1 cellular context compared by ENCODE assay signal in the genomic region with DNA sequence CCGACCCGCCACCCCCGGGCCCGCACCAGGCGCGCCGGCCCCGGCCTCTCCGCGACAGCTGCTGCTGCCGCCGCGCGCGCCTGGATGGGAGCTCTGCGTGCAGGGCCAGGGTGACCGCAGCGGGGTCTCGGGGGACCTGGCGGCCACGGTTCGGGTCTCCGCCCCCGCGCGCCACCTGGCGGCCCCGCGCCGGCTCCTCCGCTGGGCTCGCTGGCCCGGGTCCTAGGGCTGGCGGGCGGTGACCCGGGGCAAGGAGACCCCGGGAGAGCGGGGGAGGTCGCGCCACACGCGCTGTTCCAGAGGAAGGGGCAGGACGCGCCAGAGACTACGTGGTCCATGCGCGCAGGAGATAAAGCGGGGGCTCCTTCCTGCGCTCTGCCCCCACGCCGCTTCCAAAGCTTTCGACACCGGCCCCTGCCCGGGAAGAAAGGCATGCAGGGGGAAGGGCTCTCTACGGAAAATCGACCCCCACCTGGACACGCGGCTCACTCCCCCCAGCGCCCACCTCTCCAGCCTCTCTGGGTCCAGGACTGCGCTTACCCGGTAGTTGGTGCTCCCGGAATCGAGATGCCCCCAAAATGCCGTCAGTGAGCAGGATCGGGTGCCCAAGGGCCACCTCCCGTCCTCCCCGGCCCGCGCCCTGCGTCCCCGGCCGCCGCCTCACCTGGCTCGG.
TF ChIP-seq lines count a peak whose summit lies in the region.

No MANE protein-coding gene starts in this region.

TF ChIP-seq in HepG2, 621 proteins besides CTCF, POLR2A, EP300 and RAD21 (continued from another document and continues in another):
- TF ChIP-seq ZNF629 (CRISPR knock-in tag; conservative IDR thresholded peaks at IDR 0.05): 0 out of 2 replicates have a peak, but pooled peaks have one; percentile 3
- TF ChIP-seq GABPB1 (CRISPR knock-in tag; IDR thresholded peaks at IDR 0.05): no peak
- no peak; the same call in 1 of the 2 replicates for TF ChIP-seq ZNF564 (CRISPR knock-in tag; IDR thresholded peaks at IDR 0.05)
- no peak for TF ChIP-seq PRPF4 (IDR thresholded peaks at IDR 0.05; ENCODE audit: low read depth, low read length, poor library complexity, severe bottlenecking)
- TF ChIP-seq RBAK (CRISPR knock-in tag; IDR thresholded peaks at IDR 0.05): peak; percentile 39; the same call in 1 of the 2 replicates
- TF ChIP-seq, protein P1, sequence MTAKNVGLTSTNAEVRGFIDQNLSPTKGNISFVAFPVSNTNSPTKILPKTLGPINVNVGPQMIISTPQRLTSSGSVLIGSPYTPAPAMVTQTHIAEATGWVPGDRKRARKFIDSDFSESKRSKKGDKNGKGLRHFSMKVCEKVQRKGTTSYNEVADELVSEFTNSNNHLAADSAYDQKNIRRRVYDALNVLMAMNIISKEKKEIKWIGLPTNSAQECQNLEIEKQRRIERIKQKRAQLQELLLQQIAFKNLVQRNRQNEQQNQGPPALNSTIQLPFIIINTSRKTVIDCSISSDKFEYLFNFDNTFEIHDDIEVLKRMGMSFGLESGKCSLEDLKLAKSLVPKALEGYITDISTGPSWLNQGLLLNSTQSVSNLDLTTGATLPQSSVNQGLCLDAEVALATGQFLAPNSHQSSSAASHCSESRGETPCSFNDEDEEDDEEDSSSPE (CRISPR knock-in tag; IDR thresholded peaks at IDR 0.05): peak; percentile 33; the same call in 1 of the 2 replicates
- TF ChIP-seq BCL6 (CRISPR knock-in tag; IDR thresholded peaks at IDR 0.05): 0 out of 2 replicates have a peak, but pooled peaks have one; percentile 25
- TF ChIP-seq, protein P2, sequence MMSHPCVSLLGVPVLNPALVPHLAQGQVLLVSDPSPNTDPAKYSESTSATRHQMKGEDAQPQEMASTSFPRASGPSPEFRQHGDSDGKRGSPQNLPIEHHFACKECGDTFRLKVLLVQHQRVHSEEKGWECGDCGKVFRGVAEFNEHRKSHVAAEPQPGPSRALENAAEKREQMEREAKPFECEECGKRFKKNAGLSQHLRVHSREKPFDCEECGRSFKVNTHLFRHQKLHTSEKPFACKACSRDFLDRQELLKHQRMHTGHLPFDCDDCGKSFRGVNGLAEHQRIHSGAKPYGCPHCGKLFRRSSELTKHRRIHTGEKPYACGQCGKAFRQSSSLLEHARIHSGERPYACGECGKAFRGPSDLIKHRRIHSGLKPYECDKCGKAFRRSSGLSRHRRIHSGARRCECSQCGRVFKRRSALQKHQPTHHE (CRISPR knock-in tag; IDR thresholded peaks at IDR 0.05; ENCODE audit: borderline replicate concordance): 0 out of 2 replicates have a peak, but pooled peaks have one; percentile 58
- 0 out of 2 replicates have a peak, but pooled peaks have one; percentile 9 for TF ChIP-seq GATA4 (IDR thresholded peaks at IDR 0.05; ENCODE audit: borderline replicate concordance, low read depth)
- TF ChIP-seq, protein P3, sequence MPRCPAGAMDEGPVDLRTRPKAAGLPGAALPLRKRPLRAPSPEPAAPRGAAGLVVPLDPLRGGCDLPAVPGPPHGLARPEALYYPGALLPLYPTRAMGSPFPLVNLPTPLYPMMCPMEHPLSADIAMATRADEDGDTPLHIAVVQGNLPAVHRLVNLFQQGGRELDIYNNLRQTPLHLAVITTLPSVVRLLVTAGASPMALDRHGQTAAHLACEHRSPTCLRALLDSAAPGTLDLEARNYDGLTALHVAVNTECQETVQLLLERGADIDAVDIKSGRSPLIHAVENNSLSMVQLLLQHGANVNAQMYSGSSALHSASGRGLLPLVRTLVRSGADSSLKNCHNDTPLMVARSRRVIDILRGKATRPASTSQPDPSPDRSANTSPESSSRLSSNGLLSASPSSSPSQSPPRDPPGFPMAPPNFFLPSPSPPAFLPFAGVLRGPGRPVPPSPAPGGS (CRISPR knock-in tag; IDR thresholded peaks at IDR 0.05): peak; percentile 54; the same call in 1 of the 2 replicates
- TF ChIP-seq ZFP36L1 (CRISPR knock-in tag; IDR thresholded peaks at IDR 0.05): 0 out of 2 replicates have a peak, but pooled peaks have one; percentile 39
- peak; percentile 57 for TF ChIP-seq ZNF768 (CRISPR knock-in tag; IDR thresholded peaks at IDR 0.05)
- TF ChIP-seq, protein P4, sequence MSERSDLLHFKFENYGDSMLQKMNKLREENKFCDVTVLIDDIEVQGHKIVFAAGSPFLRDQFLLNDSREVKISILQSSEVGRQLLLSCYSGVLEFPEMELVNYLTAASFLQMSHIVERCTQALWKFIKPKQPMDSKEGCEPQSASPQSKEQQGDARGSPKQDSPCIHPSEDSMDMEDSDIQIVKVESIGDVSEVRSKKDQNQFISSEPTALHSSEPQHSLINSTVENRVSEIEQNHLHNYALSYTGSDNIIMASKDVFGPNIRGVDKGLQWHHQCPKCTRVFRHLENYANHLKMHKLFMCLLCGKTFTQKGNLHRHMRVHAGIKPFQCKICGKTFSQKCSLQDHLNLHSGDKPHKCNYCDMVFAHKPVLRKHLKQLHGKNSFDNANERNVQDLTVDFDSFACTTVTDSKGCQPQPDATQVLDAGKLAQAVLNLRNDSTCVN (CRISPR knock-in tag; IDR thresholded peaks at IDR 0.05; ENCODE audit: borderline replicate concordance): no peak
- TF ChIP-seq RARA (CRISPR knock-in tag; IDR thresholded peaks at IDR 0.05): 0 out of 2 replicates have a peak, but pooled peaks have one; percentile 16
- TF ChIP-seq ZBTB7B (CRISPR knock-in tag; IDR thresholded peaks at IDR 0.05): peak; percentile 50
- 0 out of 2 replicates have a peak, but pooled peaks have one; percentile 24 for TF ChIP-seq ZNF441 (CRISPR knock-in tag; IDR thresholded peaks at IDR 0.05; ENCODE audit: borderline replicate concordance)
- TF ChIP-seq, protein P5, sequence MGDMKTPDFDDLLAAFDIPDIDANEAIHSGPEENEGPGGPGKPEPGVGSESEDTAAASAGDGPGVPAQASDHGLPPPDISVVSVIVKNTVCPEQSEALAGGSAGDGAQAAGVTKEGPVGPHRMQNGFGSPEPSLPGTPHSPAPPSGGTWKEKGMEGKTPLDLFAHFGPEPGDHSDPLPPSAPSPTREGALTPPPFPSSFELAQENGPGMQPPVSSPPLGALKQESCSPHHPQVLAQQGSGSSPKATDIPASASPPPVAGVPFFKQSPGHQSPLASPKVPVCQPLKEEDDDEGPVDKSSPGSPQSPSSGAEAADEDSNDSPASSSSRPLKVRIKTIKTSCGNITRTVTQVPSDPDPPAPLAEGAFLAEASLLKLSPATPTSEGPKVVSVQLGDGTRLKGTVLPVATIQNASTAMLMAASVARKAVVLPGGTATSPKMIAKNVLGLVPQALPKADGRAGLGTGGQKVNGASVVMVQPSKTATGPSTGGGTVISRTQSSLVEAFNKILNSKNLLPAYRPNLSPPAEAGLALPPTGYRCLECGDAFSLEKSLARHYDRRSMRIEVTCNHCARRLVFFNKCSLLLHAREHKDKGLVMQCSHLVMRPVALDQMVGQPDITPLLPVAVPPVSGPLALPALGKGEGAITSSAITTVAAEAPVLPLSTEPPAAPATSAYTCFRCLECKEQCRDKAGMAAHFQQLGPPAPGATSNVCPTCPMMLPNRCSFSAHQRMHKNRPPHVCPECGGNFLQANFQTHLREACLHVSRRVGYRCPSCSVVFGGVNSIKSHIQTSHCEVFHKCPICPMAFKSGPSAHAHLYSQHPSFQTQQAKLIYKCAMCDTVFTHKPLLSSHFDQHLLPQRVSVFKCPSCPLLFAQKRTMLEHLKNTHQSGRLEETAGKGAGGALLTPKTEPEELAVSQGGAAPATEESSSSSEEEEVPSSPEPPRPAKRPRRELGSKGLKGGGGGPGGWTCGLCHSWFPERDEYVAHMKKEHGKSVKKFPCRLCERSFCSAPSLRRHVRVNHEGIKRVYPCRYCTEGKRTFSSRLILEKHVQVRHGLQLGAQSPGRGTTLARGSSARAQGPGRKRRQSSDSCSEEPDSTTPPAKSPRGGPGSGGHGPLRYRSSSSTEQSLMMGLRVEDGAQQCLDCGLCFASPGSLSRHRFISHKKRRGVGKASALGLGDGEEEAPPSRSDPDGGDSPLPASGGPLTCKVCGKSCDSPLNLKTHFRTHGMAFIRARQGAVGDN (CRISPR knock-in tag; IDR thresholded peaks at IDR 0.05): peak; percentile 50
- TF ChIP-seq ZSCAN21 (CRISPR knock-in tag; IDR thresholded peaks at IDR 0.05; ENCODE audit: borderline replicate concordance): 0 out of 2 replicates have a peak, but pooled peaks have one; percentile 49
- TF ChIP-seq RXRA (CRISPR knock-in tag; IDR thresholded peaks at IDR 0.05): 0 out of 2 replicates have a peak, but pooled peaks have one; percentile 19
- TF ChIP-seq, protein P6, sequence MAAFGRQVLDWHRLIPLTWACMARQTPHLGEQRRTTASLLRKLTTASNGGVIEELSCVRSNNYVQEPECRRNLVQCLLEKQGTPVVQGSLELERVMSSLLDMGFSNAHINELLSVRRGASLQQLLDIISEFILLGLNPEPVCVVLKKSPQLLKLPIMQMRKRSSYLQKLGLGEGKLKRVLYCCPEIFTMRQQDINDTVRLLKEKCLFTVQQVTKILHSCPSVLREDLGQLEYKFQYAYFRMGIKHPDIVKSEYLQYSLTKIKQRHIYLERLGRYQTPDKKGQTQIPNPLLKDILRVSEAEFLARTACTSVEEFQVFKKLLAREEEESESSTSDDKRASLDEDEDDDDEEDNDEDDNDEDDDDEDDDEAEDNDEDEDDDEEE (CRISPR knock-in tag; IDR thresholded peaks at IDR 0.05): 0 out of 2 replicates have a peak, but pooled peaks have one; percentile 41
- TF ChIP-seq ZNF563 (CRISPR knock-in tag; IDR thresholded peaks at IDR 0.05): peak; percentile 29; the same call in 1 of the 2 replicates
- TF ChIP-seq CCDC6 (CRISPR knock-in tag; IDR thresholded peaks at IDR 0.05): 0 out of 2 replicates have a peak, but pooled peaks have one; percentile 1
- peak; percentile 47; the same call in 1 of the 2 replicates for TF ChIP-seq ZNF160 (CRISPR knock-in tag; IDR thresholded peaks at IDR 0.05)
- peak; percentile 30; the same call in 1 of the 2 replicates for TF ChIP-seq ATF7-NPFF (CRISPR knock-in tag; IDR thresholded peaks at IDR 0.05; ENCODE audit: low read depth)
- no peak for TF ChIP-seq PCBP2 (optimal IDR thresholded peaks at IDR 0.05; ENCODE audit: low read depth, low read length, poor library complexity, severe bottlenecking)
- TF ChIP-seq NFRKB (IDR thresholded peaks at IDR 0.05): no peak
- TF ChIP-seq, protein P7, sequence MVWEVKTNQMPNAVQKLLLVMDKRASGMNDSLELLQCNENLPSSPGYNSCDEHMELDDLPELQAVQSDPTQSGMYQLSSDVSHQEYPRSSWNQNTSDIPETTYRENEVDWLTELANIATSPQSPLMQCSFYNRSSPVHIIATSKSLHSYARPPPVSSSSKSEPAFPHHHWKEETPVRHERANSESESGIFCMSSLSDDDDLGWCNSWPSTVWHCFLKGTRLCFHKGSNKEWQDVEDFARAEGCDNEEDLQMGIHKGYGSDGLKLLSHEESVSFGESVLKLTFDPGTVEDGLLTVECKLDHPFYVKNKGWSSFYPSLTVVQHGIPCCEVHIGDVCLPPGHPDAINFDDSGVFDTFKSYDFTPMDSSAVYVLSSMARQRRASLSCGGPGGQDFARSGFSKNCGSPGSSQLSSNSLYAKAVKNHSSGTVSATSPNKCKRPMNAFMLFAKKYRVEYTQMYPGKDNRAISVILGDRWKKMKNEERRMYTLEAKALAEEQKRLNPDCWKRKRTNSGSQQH (CRISPR knock-in tag; IDR thresholded peaks at IDR 0.05; ENCODE audit: low read depth): 0 out of 2 replicates have a peak, but pooled peaks have one; percentile 26
- no peak for TF ChIP-seq ZNF792 (CRISPR knock-in tag; IDR thresholded peaks at IDR 0.05)
- TF ChIP-seq, protein P8, sequence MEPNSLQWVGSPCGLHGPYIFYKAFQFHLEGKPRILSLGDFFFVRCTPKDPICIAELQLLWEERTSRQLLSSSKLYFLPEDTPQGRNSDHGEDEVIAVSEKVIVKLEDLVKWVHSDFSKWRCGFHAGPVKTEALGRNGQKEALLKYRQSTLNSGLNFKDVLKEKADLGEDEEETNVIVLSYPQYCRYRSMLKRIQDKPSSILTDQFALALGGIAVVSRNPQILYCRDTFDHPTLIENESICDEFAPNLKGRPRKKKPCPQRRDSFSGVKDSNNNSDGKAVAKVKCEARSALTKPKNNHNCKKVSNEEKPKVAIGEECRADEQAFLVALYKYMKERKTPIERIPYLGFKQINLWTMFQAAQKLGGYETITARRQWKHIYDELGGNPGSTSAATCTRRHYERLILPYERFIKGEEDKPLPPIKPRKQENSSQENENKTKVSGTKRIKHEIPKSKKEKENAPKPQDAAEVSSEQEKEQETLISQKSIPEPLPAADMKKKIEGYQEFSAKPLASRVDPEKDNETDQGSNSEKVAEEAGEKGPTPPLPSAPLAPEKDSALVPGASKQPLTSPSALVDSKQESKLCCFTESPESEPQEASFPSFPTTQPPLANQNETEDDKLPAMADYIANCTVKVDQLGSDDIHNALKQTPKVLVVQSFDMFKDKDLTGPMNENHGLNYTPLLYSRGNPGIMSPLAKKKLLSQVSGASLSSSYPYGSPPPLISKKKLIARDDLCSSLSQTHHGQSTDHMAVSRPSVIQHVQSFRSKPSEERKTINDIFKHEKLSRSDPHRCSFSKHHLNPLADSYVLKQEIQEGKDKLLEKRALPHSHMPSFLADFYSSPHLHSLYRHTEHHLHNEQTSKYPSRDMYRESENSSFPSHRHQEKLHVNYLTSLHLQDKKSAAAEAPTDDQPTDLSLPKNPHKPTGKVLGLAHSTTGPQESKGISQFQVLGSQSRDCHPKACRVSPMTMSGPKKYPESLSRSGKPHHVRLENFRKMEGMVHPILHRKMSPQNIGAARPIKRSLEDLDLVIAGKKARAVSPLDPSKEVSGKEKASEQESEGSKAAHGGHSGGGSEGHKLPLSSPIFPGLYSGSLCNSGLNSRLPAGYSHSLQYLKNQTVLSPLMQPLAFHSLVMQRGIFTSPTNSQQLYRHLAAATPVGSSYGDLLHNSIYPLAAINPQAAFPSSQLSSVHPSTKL (CRISPR knock-in tag; IDR thresholded peaks at IDR 0.05): no peak
